Comparison of ENCODE assay signal across 31 cellular contexts in genomic region chr12:42495244-42495643, GRCh38.
A peak's percentile ranks its signal among the peaks of the same experiment; 100 is the strongest.
DNase-seq lines count a peak whose midpoint lies in the region; ATAC-seq and TF ChIP-seq lines count a peak whose summit lies in the region.
"Had no signal": no experiment of that assay in that cellular context is flagged by ENCODE, and none has a peak within 500 bp of the region (broad histone marks: within the 10 kb centered on the region; RNA-seq: fewer than 3 reads in every experiment).

No MANE protein-coding gene starts in this region.

- POLR2A ChIA-PET in HEK293 (lab: Yijun Ruan, JAX) (no interaction called here), IMR-90 (lab: Charles Lee; ENCODE audit: unreplicated experiment) (no interaction called here)

- H4K5ac ChIP-seq in IMR-90 (ENCODE audit: low read depth, low read length) = no peak overlapping the region

- CTCF ChIA-PET in HEK293 (lab: Yijun Ruan, JAX) (interaction anchor here (0.7 kb wide), 1 partner anchor 12 kb away, joined by 9 read pairs; no protein-coding TSS in a partner anchor), IMR-90 (lab: Yijun Ruan, JAX) (no interaction called here)

- peaks cover 3 to 6% of the 10 kb centered on the region in 2 experiments; a peak in 2 of 4 replicates for H3K79me1 ChIP-seq in IMR-90 (ENCODE audit: low read depth in 1 of 2, low read length in 2 of 2)

- H3K4me1 ChIP-seq in HEK293 (ENCODE audit: control insufficient read depth, insufficient read depth, low read length) (no peaks in the 10 kb centered on the region), IMR-90 (ENCODE audit: control insufficient read depth, insufficient read depth, low read length) (peaks cover 2% of the 10 kb centered on the region), stomach (no peaks in the 10 kb centered on the region)
- H3K4me1 ChIP-seq: A549; BE2C; BLaER1; BLaER1 treated with 17β-estradiol and CSF1 and Interleukin-3, amounts not matched to agents 10 nM and 100 nM; Caco-2 had no signal

- H3K4me2 ChIP-seq in IMR-90 (ENCODE audit: low read depth, low read length) = no peak overlapping the region
- H3K4me2 ChIP-seq: A549; BLaER1; BLaER1 treated with 17β-estradiol and CSF1 and Interleukin-3, amounts not matched to agents 10 nM and 100 nM had no signal

- no peaks in the 10 kb centered on the region for H4K20me1 ChIP-seq in IMR-90 (ENCODE audit: insufficient read depth, low read length)
- H4K20me1 ChIP-seq: BLaER1; BLaER1 treated with 17β-estradiol and CSF1 and Interleukin-3, amounts not matched to agents 10 nM and 100 nM had no signal

- H3K27me3 ChIP-seq in IMR-90 (ENCODE audit: control insufficient read depth, insufficient read depth, low read length) (no peaks in the 10 kb centered on the region), stomach (no peaks in the 10 kb centered on the region)
- H3K27me3 ChIP-seq: BE2C; BLaER1; BLaER1 treated with 17β-estradiol and CSF1 and Interleukin-3, amounts not matched to agents 10 nM and 100 nM had no signal

- H4K8ac ChIP-seq in IMR-90 (ENCODE audit: low read depth in 2 of 2, low read length in 2 of 2) = no peak overlapping the region

- no peak overlapping the region for H3K14ac ChIP-seq in IMR-90 (replicated peaks; ENCODE audit: low read depth, low read length)

- H2BK120ac ChIP-seq in IMR-90 (ENCODE audit: low read depth, low read length) = no peak overlapping the region

- ATAC-seq in IMR-90 (ENCODE audit: low read depth) (no peak), HG03135 (IDR thresholded peaks at IDR 0.05; ENCODE audit: unreplicated experiment) (no peak)
- ATAC-seq: A549; CD8-positive, alpha-beta T cell had no signal

- no peak overlapping the region for H2BK5ac ChIP-seq in IMR-90 (ENCODE audit: low read depth, low read length, poor library complexity, severe bottlenecking)

- dilution Hi-C loops in IMR-90 (cut with HindIII; ENCODE audit: low sequenced_read_pairs, unreplicated experiment) = no loop called here

- no peak overlapping the region for H4K91ac ChIP-seq in IMR-90 (ENCODE audit: insufficient read depth, low read depth, low read length)

- no peak overlapping the region for H2BK15ac ChIP-seq in IMR-90 (ENCODE audit: low read depth, low read length)

- H3K9ac ChIP-seq in IMR-90 (ENCODE audit: low read depth, low read length) = no peak overlapping the region
- H3K9ac ChIP-seq: BLaER1; BLaER1 treated with 17β-estradiol and CSF1 and Interleukin-3, amounts not matched to agents 10 nM and 100 nM had no signal

- H3K4me3 ChIP-seq in HEK293 (ENCODE audit: low read depth, low read length) = no peak overlapping the region
- no peak overlapping the region for H3K4me3 ChIP-seq in IMR-90 (ENCODE audit: insufficient read depth, low read depth, low read length)
- H3K4me3 ChIP-seq in stomach = no peak overlapping the region
- H3K4me3 ChIP-seq: A549; BLaER1; BLaER1 treated with 17β-estradiol and CSF1 and Interleukin-3, amounts not matched to agents 10 nM and 100 nM had no signal

- H3K18ac ChIP-seq in IMR-90 (ENCODE audit: low read depth, low read length) = no peak overlapping the region

- H3K56ac ChIP-seq in IMR-90 (ENCODE audit: extremely low read depth, insufficient read depth, low read length) = no peak overlapping the region

- no peak for TF ChIP-seq RAD21 in IMR-90 (IDR thresholded peaks at IDR 0.05; ENCODE audit: low read length)
- no peak for TF ChIP-seq RAD21 in Ishikawa (IDR thresholded peaks at IDR 0.05; ENCODE audit: low read depth)

- TF ChIP-seq POLR2A in IMR-90 (IDR thresholded peaks at IDR 0.05; ENCODE audit: low read depth, low read length) = no peak
- TF ChIP-seq POLR2A in stomach (IDR thresholded peaks at IDR 0.05) = no peak

- no peak overlapping the region for H2BK20ac ChIP-seq in IMR-90 (ENCODE audit: low read depth, low read length)

- no peak overlapping the region for H2AK5ac ChIP-seq in IMR-90 (ENCODE audit: low read depth, low read length)

- no peak for TF ChIP-seq CTCF in HEK293 (tag by site-specific recombination; IDR thresholded peaks at IDR 0.05)
- TF ChIP-seq CTCF in IMR-90 (conservative IDR thresholded peaks at IDR 0.05; ENCODE audit: low read depth, low read length) = no peak
- no peak for TF ChIP-seq CTCF in stomach (IDR thresholded peaks at IDR 0.05)

- no TSS peak for BruUV-seq in IMR-90 (replicated peaks; lab: Mats Ljungman, UMichigan)

- H3K9me3 ChIP-seq in HEK293 (ENCODE audit: control insufficient read depth, insufficient read depth, low read depth, low read length) (no peaks in the 10 kb centered on the region), IMR-90 (ENCODE audit: control insufficient read depth, insufficient read depth, low read length) (no peaks in the 10 kb centered on the region), stomach (no peaks in the 10 kb centered on the region)
- H3K9me3 ChIP-seq: A549; BE2C; BLaER1; BLaER1 treated with 17β-estradiol and CSF1 and Interleukin-3, amounts not matched to agents 10 nM and 100 nM; Caco-2 had no signal

- H3K23ac ChIP-seq in IMR-90 (ENCODE audit: low read depth, low read length) = no peak overlapping the region

- no peaks in the 10 kb centered on the region for H3K9me1 ChIP-seq in IMR-90 (ENCODE audit: insufficient read depth, low read length)

- H2AFZ ChIP-seq in IMR-90 (replicated peaks; ENCODE audit: low read length, poor library complexity) = no peak overlapping the region

- H2AK9ac ChIP-seq in IMR-90 (replicated peaks; ENCODE audit: low read depth, low read length, poor library complexity) = no peak overlapping the region

- H3K27ac ChIP-seq in HEK293 (ENCODE audit: extremely low read depth, low read depth, low read length) (no peak overlapping the region), IMR-90 (ENCODE audit: insufficient read depth, low read length) (no peak overlapping the region), stomach (no peak overlapping the region)
- H3K27ac ChIP-seq: 22Rv1; A549; BLaER1; BLaER1 treated with 17β-estradiol and CSF1 and Interleukin-3, amounts not matched to agents 10 nM and 100 nM; C4-2B had no signal

- 100% methylated on average over 1 of the region's 4 CpGs; no CpG with 5 or more reads in 1 of the 2 experiments for WGBS in IMR-90 (ENCODE audit: extremely low coverage in 2 of 2, insufficient read length in 1 of 2), 2 experiments
- WGBS in stomach, 5 donors = 83 to 100% (median 97%) methylated on average over 4 of the region's 4 CpGs

- intact Hi-C loops in IMR-90 (cut with micrococcal nuclease) (no loop called here), stomach (cut with DNase I; ENCODE audit: low total_unique reads) (no loop called here)

- in situ Hi-C loops in IMR-90 (cut with MboI; ENCODE audit: low sequenced_read_pairs) = no loop called here

- DNase-seq in IMR-90 (no peak), stomach (no peak), AG20443 (ENCODE audit: low spot score) (no peak)
- DNase-seq: 8988T; ACHN; AML-193; BE2C; C1 segment of cervical spinal cord; Caco-2; Calu3; CD4-positive, alpha-beta memory T cell; CD4-positive, alpha-beta T cell; CD4-positive, CD25-positive, alpha-beta regulatory T cell; CD8-positive, alpha-beta memory T cell; CD8-positive, alpha-beta T cell; COR-L47; DMS 273 treated with DMSO at 0.1 percent for 48 hours; DMS153; DMS53; DMS79; DMS79 treated with DMSO at 0.1 percent for 48 hours; DND-41; EL had no signal

- H3K4ac ChIP-seq in IMR-90 (ENCODE audit: low read depth, low read length) = no peak overlapping the region

- TF ChIP-seq EP300 in Ishikawa (IDR thresholded peaks at IDR 0.05; ENCODE audit: borderline replicate concordance) (no peak), stomach (IDR thresholded peaks at IDR 0.05) (no peak)

- H3K36me3 ChIP-seq in HEK293 (ENCODE audit: control insufficient read depth in 2 of 2, insufficient read depth in 1 of 2, low read length in 2 of 2) (no peaks in the 10 kb centered on the region; a peak in 1 of 3 replicates), IMR-90 (ENCODE audit: control insufficient read depth, insufficient read depth, low read length) (no peaks in the 10 kb centered on the region), stomach (no peaks in the 10 kb centered on the region)
- H3K36me3 ChIP-seq: BE2C; BLaER1; BLaER1 treated with 17β-estradiol and CSF1 and Interleukin-3, amounts not matched to agents 10 nM and 100 nM had no signal

TF ChIP-seq in HEK293, 187 proteins besides CTCF, POLR2A, EP300 and RAD21:
- TF ChIP-seq ZNF596 (tag by site-specific recombination; IDR thresholded peaks at IDR 0.05) (0 out of 2 replicates have a peak, but pooled peaks have one; percentile 6), ZNF132 (tag by site-specific recombination; IDR thresholded peaks at IDR 0.05; ENCODE audit: borderline replicate concordance) (no peak)

TF ChIP-seq in IMR-90, 13 proteins besides CTCF, POLR2A, EP300 and RAD21:
- TF ChIP-seq USF2 (IDR thresholded peaks at IDR 0.05; ENCODE audit: low read depth, low read length) (no peak), RFX5 (IDR thresholded peaks at IDR 0.05; ENCODE audit: low read depth, low read length) (no peak), SMC3 (IDR thresholded peaks at IDR 0.05; ENCODE audit: low read depth, low read length) (no peak), CEBPB (IDR thresholded peaks at IDR 0.05; ENCODE audit: low read depth, low read length) (peak; percentile 63)

TF ChIP-seq in Ishikawa, 13 proteins besides CTCF, POLR2A, EP300 and RAD21:
- TF ChIP-seq REST (IDR thresholded peaks at IDR 0.05; ENCODE audit: low read depth) = no peak
- TF ChIP-seq CEBPB (IDR thresholded peaks at IDR 0.05) = peak; percentile 66
